8 cellular contexts compared by ENCODE assay signal in the genomic region with DNA sequence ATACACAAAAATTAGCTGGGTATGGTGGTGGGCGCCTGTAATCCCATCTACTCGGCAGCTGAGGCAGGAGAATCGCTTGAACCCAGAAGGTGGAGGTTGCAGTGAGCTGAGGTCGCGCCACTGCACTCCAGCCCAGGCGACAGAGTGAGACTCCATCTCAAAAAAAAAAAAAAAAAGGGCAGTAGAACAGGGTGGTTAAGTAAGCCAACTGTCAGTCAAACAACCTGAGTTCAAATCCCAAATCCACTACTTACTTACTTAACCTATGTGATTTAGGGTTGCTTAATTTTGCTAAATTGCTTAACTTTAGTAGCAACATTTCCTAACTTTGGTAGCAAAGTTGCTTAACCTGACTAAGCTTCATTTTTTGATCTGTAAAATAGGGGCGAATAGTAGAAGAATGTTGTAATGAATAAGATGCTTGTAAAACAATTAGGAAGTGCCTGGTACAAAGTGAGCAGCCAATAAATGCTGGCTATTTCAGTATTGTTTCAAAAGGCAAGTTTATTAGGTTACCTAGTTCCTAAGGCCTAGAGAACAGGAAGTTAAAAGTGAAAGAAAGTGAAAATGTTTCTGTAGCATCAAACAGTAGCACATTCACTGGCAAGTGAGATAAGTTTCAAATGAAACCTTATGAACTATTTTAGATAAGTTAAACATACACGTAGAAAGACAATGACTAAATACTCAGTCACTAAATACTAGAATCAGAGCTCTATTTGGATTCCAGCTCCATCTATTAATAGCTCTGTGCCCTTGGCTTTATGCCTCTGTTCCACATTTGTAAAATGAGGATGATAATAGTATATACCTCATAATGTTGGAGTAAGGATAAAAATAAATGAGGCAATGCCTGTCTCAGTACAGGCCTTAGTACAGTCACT.
DNase-seq lines count a peak whose midpoint lies in the region; ATAC-seq, FAIRE-seq and TF ChIP-seq lines count a peak whose summit lies in the region.

No MANE protein-coding gene starts in this region.

- no peaks in the 10 kb centered on the region for H3K9me1 ChIP-seq in K562 (ENCODE audit: control insufficient read depth, insufficient read depth, low read length)

- CTCF ChIA-PET in K562 (lab: Yijun Ruan, JAX; ENCODE audit: low intra/inter-chr PET ratio) = no interaction called here

- H3K36me3 Mint-ChIP-seq in nephron progenitor cell (ENCODE audit: low read depth) = no peaks in the 10 kb centered on the region

- H3K27me3 ChIP-seq in K562 (ENCODE audit: control insufficient read depth in 2 of 2, insufficient read depth in 2 of 2, low read length in 2 of 2) = peaks cover 0 to 7% of the 10 kb centered on the region in 2 experiments; a peak in 3 of 5 replicates

- peaks cover 3% of the 10 kb centered on the region for H3K27me3 Mint-ChIP-seq in nephron progenitor cell (ENCODE audit: low read depth, poor library complexity)

- ATAC-seq in GM19035 (IDR thresholded peaks at IDR 0.05; ENCODE audit: unreplicated experiment) = peak; percentile 70
- no peak for ATAC-seq in K562

- TF ChIP-seq EP300 in K562 (IDR thresholded peaks at IDR 0.05; ENCODE audit: low read length) = no peak

- no peak for TF ChIP-seq POLR2A in K562 (conservative IDR thresholded peaks at IDR 0.05)

- intact Hi-C loops in K562 (cut with micrococcal nuclease) = no loop called here

- no peaks in the 10 kb centered on the region for H3K4me1 ChIP-seq in K562 (replicated peaks in 1 of 2; ENCODE audit: control insufficient read depth in 2 of 2, insufficient read depth in 2 of 2, low read length in 2 of 2)

- H3K4me3 ChIP-seq in AG10803 (ENCODE audit: low read length) = peak overlapping the region; percentile 6; the same call in 1 of the 2 replicates
- H3K4me3 ChIP-seq in K562 = no peak overlapping the region

- H3K36me3 ChIP-seq in K562 (ENCODE audit: control insufficient read depth, insufficient read depth, low read length) = no peaks in the 10 kb centered on the region

- 32% methylated on average over 8 of the region's 8 CpGs for WGBS in K562 (ENCODE audit: insufficient coverage, low coverage, missing lambda C conversion rate)

- H3K27ac ChIP-seq in K562 (ENCODE audit: extremely low read depth, low read depth, low read length) = no peak overlapping the region

- no peak for FAIRE-seq in K562 (lab: Jason Lieb, UNC)

- no peaks in the 10 kb centered on the region for H3K9me3 Mint-ChIP-seq in nephron progenitor cell

- H4K20me1 ChIP-seq in K562 (replicated peaks; ENCODE audit: control insufficient read depth, insufficient read depth, low read length) = no peaks in the 10 kb centered on the region

- DNase-seq in AG10803 (ENCODE audit: low read depth) = peak; percentile 62
- DNase-seq in HT-29 (ENCODE audit: low spot score) = peak; percentile 46
- DNase-seq in K562 (ENCODE audit: extremely low read depth in 1 of 4, low spot score in 3 of 4) = no peak
- DNase-seq in nephron progenitor cell = no peak
- DNase-seq in NCI-H2081 treated with DMSO at 0.1 percent for 48 hours (lab: John Stamatoyannopoulos, UW) = no peak
- DNase-seq in NCI-H524 (lab: John Stamatoyannopoulos, UW) = no peak
- DNase-seq in activated CD4-positive, alpha-beta T cell treated with anti-CD3 and anti-CD28 coated beads for 1 hour = no peak

- H3K9me3 ChIP-seq in K562 (replicated peaks; ENCODE audit: control insufficient read depth, insufficient read depth, low read depth, low read length) = no peaks in the 10 kb centered on the region

- H3K27ac Mint-ChIP-seq in nephron progenitor cell = peak overlapping the region; percentile 90

- in situ Hi-C loops in K562 (cut with MboI) = no loop called here

- POLR2A ChIA-PET in K562 (lab: Yijun Ruan, JAX) = no interaction called here

- TF ChIP-seq CTCF in AG10803 (conservative IDR thresholded peaks at IDR 0.05; ENCODE audit: low read length) = no peak
- no peak for TF ChIP-seq CTCF in K562 (IDR thresholded peaks at IDR 0.05 in 2 of 3, conservative IDR thresholded peaks at IDR 0.05 in 1 of 3; ENCODE audit: insufficient read depth in 2 of 3, low read depth in 1 of 3, low read length in 3 of 3)
- TF ChIP-seq CTCF in nephron progenitor cell (IDR thresholded peaks at IDR 0.05) = no peak

- H3K9ac ChIP-seq in K562 (ENCODE audit: insufficient read depth in 1 of 2, low read depth in 2 of 2, low read length in 2 of 2) = no peak overlapping the region

- no TSS peak for BruUV-seq in K562 (replicated peaks; lab: Mats Ljungman, UMichigan)

- H3K4me2 ChIP-seq in K562 (ENCODE audit: insufficient read depth, low read length) = no peak overlapping the region

- H3K4me3 Mint-ChIP-seq in nephron progenitor cell = no peak overlapping the region

- no peak overlapping the region for H2AFZ ChIP-seq in K562 (ENCODE audit: low read depth, low read length)

- TF ChIP-seq RAD21 in K562 (CRISPR knock-in tag; conservative IDR thresholded peaks at IDR 0.05 in 1 of 2, IDR thresholded peaks at IDR 0.05 in 1 of 2) = no peak

- no peaks in the 10 kb centered on the region for H3K79me2 ChIP-seq in K562 (ENCODE audit: control insufficient read depth, insufficient read depth, low read length)

- H3K4me1 Mint-ChIP-seq in nephron progenitor cell = peaks cover 63% of the 10 kb centered on the region

TF ChIP-seq in K562, 482 proteins besides CTCF, POLR2A, EP300 and RAD21:
- no peak for TF ChIP-seq RFX7 (CRISPR knock-in tag; IDR thresholded peaks at IDR 0.05)
- no peak for TF ChIP-seq CEBPG (CRISPR knock-in tag; IDR thresholded peaks at IDR 0.05)
- TF ChIP-seq CEBPG (tag; conservative IDR thresholded peaks at IDR 0.05 in 1 of 2, IDR thresholded peaks at IDR 0.05 in 1 of 2) = peak; percentile 18 to 51; a peak in 2 of 4 replicates
- TF ChIP-seq CEBPB (tag; IDR thresholded peaks at IDR 0.05) = 0 out of 2 replicates have a peak, but pooled peaks have one; percentile 16
- TF ChIP-seq CREB1 (IDR thresholded peaks at IDR 0.05) = no peak
- no peak for TF ChIP-seq CREB1 (CRISPR knock-in tag; IDR thresholded peaks at IDR 0.05)
- no peak for TF ChIP-seq SMARCE1 (IDR thresholded peaks at IDR 0.05)
- TF ChIP-seq, protein P1, sequence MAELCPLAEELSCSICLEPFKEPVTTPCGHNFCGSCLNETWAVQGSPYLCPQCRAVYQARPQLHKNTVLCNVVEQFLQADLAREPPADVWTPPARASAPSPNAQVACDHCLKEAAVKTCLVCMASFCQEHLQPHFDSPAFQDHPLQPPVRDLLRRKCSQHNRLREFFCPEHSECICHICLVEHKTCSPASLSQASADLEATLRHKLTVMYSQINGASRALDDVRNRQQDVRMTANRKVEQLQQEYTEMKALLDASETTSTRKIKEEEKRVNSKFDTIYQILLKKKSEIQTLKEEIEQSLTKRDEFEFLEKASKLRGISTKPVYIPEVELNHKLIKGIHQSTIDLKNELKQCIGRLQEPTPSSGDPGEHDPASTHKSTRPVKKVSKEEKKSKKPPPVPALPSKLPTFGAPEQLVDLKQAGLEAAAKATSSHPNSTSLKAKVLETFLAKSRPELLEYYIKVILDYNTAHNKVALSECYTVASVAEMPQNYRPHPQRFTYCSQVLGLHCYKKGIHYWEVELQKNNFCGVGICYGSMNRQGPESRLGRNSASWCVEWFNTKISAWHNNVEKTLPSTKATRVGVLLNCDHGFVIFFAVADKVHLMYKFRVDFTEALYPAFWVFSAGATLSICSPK (IDR thresholded peaks at IDR 0.05; ENCODE audit: borderline replicate concordance) = no peak
- TF ChIP-seq ZNF592 (IDR thresholded peaks at IDR 0.05) = no peak
- no peak for TF ChIP-seq THRAP3 (IDR thresholded peaks at IDR 0.05; ENCODE audit: borderline replicate concordance)

Comparison
In these comparisons a context has a peak if more than half of its experiments do, and no peak if none do; other contexts are left out.
1. DNase-seq: peak in AG10803 (single experiment) and HT-29 (single experiment); none in K562 (0 of 4), nephron progenitor cell (single experiment), NCI-H2081 treated with DMSO at 0.1 percent for 48 hours (single experiment), NCI-H524 (0 of 2) and activated CD4-positive, alpha-beta T cell treated with anti-CD3 and anti-CD28 coated beads for 1 hour (single experiment).